In the genomic region with DNA sequence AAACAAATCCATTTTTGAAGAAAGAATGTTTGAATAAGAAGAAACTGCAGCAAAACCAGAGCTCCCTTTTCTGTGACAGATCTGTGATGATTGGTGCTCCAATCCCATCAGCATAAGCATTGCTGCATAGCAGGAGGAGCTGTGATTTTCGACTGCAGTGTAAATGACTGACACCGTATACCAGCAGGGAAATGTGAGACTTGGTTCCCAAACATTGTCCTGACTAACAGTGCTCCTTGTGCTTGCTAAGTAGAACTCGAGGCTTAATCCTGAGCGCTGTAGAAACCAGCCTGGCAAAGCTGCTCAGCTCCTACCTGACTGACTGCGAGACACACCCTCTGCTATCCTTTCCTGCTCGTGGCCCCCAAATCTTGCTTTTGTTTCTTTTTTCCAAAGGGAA, we compare ENCODE assay signal across 18 cellular contexts.
"Had no signal": no experiment of that assay in that cellular context is flagged by ENCODE, and none has a peak within 500 bp of the region (broad histone marks: within the 10 kb centered on the region; RNA-seq: fewer than 3 reads in every experiment).

No MANE protein-coding gene starts in this region.

- H3K36me3 ChIP-seq: gastrocnemius medialis, heart right ventricle, tibial nerve, vagina had no signal

- H3K27me3 ChIP-seq: gastrocnemius medialis, heart right ventricle, tibial nerve, vagina had no signal

- DNase-seq: activated CD4-positive, alpha-beta memory T cell treated with anti-CD3 and anti-CD28 coated beads, Interleukin-2, amount 10 ng/mL, durations not matched to agents 7 days and 5 days; activated CD4-positive, alpha-beta T cell treated with anti-CD3 and anti-CD28 coated beads for 4 hours; activated effector memory CD4-positive, alpha-beta T cell treated with Interleukin-2 at 50 U/mL for 16 hours; activated naive CD4-positive, alpha-beta T cell treated with anti-CD3 and anti-CD28 coated beads, Interleukin-2, amount 50 U/mL, for 16 hours; activated T-cell treated with anti-CD3 and anti-CD28 coated beads, Interleukin-2, amount 50 U/mL, for 24 hours; erythroblast; gastrocnemius medialis; heart right ventricle; islet precursor cell; naive thymus-derived CD8-positive, alpha-beta T cell; retina; stimulated activated CD4-positive, alpha-beta T cell treated with anti-CD3 and anti-CD28 coated beads, Interleukin-12 subunit alpha, Interleukin-12 subunit beta, amount 100 ng/mL, for 4 hours; stimulated activated CD4-positive, alpha-beta T cell treated with anti-CD3 and anti-CD28 coated beads, Interleukin-2, amount 100 ng/mL, for 24 hours; T1000 had no signal

- ATAC-seq: heart right ventricle; left lobe of liver; naive thymus-derived CD8-positive, alpha-beta T cell; stimulated activated memory B cell treated with anti-CD40 and anti-IgM and Interleukin-4, amounts not matched to agents 10 μg/mL and 1 μg/mL and 100 μg/mL, for 72 hours had no signal

- H3K4me1 ChIP-seq: vagina had no signal

- H3K4me3 ChIP-seq: gastrocnemius medialis, heart right ventricle, tibial nerve, vagina had no signal

- H3K27ac ChIP-seq: gastrocnemius medialis, heart right ventricle, tibial nerve, vagina had no signal

- H3K9me3 ChIP-seq: gastrocnemius medialis, heart right ventricle, tibial nerve, vagina had no signal
